Comparison of ENCODE assay signal across 23 cellular contexts in the genomic region with DNA sequence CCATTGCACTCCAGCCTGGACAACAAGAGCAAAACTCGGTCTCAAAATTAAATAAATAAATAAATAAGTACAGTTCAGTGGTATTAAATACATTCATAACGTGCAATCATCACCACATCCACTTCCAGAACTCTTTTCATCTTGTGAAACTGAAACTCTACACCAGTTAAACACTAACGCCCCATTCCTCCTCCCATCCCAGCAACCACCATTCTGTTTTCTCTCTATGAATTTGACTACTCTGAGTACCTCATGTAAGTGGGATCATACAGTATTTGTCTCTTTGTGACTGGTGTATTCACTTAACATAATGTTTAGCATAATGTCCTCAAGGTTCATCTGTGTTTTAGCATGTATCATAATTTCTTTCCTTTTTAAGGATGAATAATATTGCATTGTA. TPM values are rescaled to one million over a fixed set of nuclear protein-coding genes. Genes with fewer than 3 reads are reported as not detected.
DNase-seq lines count a peak whose midpoint lies in the region; ATAC-seq lines count a peak whose summit lies in the region.
"Had no signal": no experiment of that assay in that cellular context is flagged by ENCODE, and none has a peak within 500 bp of the region (broad histone marks: within the 10 kb centered on the region; RNA-seq: fewer than 3 reads in every experiment).

No MANE protein-coding gene starts in this region.

- no peak overlapping the region for H2AFZ ChIP-seq in GM23248

- H3K4me2 ChIP-seq in GM23248 (ENCODE audit: unreplicated experiment): no peak overlapping the region

- H3K36me3 ChIP-seq in GM23248 (ENCODE audit: low read depth): no peaks in the 10 kb centered on the region
- H3K36me3 ChIP-seq: Peyer's patch had no signal

- no peak overlapping the region for H3K27ac Mint-ChIP-seq in activated CD4-positive, alpha-beta T cell treated with anti-CD3 and anti-CD28 coated beads for 36 hours
- peak overlapping the region; percentile 55 for H3K27ac Mint-ChIP-seq in activated naive CD4-positive, alpha-beta T cell treated with anti-CD3 and anti-CD28 coated beads, Interleukin-2, amount 10 ng/mL, durations not matched to agents 7 days and 5 days
- H3K27ac Mint-ChIP-seq in activated naive CD4-positive, alpha-beta T cell treated with anti-CD3 and anti-CD28 coated beads for 36 hours: no peak overlapping the region
- no peak overlapping the region for H3K27ac Mint-ChIP-seq in activated T-helper 2 cell treated with anti-CD3 and anti-CD28 coated beads, Interferon-gamma antibody, Interleukin-2, Interleukin-4, amounts not matched to agents 10 μg/mL and 5 μg/mL and 100 μg/mL, durations not matched to agents 14 hours and 24 hours and 36 hours
- H3K27ac Mint-ChIP-seq: CD8-positive, alpha-beta memory T cell had no signal

- peak; percentile 77 for ATAC-seq in activated CD4-positive, alpha-beta T cell treated with anti-CD3 and anti-CD28 coated beads for 36 hours
- ATAC-seq in stimulated activated naive CD8-positive, alpha-beta T cell treated with anti-CD3 and anti-CD28 coated beads, Interleukin-15, Interleukin-2, amounts not matched to agents 100 U/mL and 50 U/mL, for 24 hours: peak; percentile 36

- no peak overlapping the region for H3K4me3 Mint-ChIP-seq in activated CD4-positive, alpha-beta T cell treated with anti-CD3 and anti-CD28 coated beads for 36 hours
- H3K4me3 Mint-ChIP-seq in activated naive CD4-positive, alpha-beta T cell treated with anti-CD3 and anti-CD28 coated beads, Interleukin-2, amount 10 ng/mL, durations not matched to agents 7 days and 5 days: no peak overlapping the region
- H3K4me3 Mint-ChIP-seq in activated naive CD4-positive, alpha-beta T cell treated with anti-CD3 and anti-CD28 coated beads for 36 hours: no peak overlapping the region
- no peak overlapping the region for H3K4me3 Mint-ChIP-seq in activated T-helper 2 cell treated with anti-CD3 and anti-CD28 coated beads, Interferon-gamma antibody, Interleukin-2, Interleukin-4, amounts not matched to agents 10 μg/mL and 5 μg/mL and 100 μg/mL, durations not matched to agents 14 hours and 24 hours and 36 hours (ENCODE audit: low read depth)
- H3K4me3 Mint-ChIP-seq: CD8-positive, alpha-beta memory T cell had no signal

- H3K9me2 ChIP-seq in GM23248 (ENCODE audit: insufficient read depth): no peaks in the 10 kb centered on the region

- no peak overlapping the region for H3K4me3 ChIP-seq in GM23248
- H3K4me3 ChIP-seq: Peyer's patch had no signal

- no peak overlapping the region for H3K27ac ChIP-seq in GM23248
- H3K27ac ChIP-seq: C4-2B, Peyer's patch had no signal

- H3F3A ChIP-seq in GM23248 (ENCODE audit: insufficient read depth): no peaks in the 10 kb centered on the region

- no peaks in the 10 kb centered on the region for H3K27me3 Mint-ChIP-seq in activated CD4-positive, alpha-beta T cell treated with anti-CD3 and anti-CD28 coated beads for 36 hours
- peaks cover 17% of the 10 kb centered on the region for H3K27me3 Mint-ChIP-seq in activated naive CD4-positive, alpha-beta T cell treated with anti-CD3 and anti-CD28 coated beads, Interleukin-2, amount 10 ng/mL, durations not matched to agents 7 days and 5 days
- no peaks in the 10 kb centered on the region for H3K27me3 Mint-ChIP-seq in activated naive CD4-positive, alpha-beta T cell treated with anti-CD3 and anti-CD28 coated beads for 36 hours (ENCODE audit: low read depth)
- peaks cover 12% of the 10 kb centered on the region for H3K27me3 Mint-ChIP-seq in activated T-helper 2 cell treated with anti-CD3 and anti-CD28 coated beads, Interferon-gamma antibody, Interleukin-2, Interleukin-4, amounts not matched to agents 10 μg/mL and 5 μg/mL and 100 μg/mL, durations not matched to agents 14 hours and 24 hours and 36 hours (ENCODE audit: low read depth)

- 33 to 39% methylated on average over 3 of the region's 3 CpGs for WGBS in GM23248 (ENCODE audit: low coverage in 1 of 2, low lambda C conversion rate in 2 of 2, missing lambda C conversion rate in 2 of 2), 2 experiments

- H3K27me3 ChIP-seq in GM23248 (replicated peaks; ENCODE audit: insufficient read depth): no peaks in the 10 kb centered on the region
- H3K27me3 ChIP-seq: Peyer's patch had no signal

- no peaks in the 10 kb centered on the region for H4K20me1 ChIP-seq in GM23248 (ENCODE audit: insufficient read depth)

- in situ Hi-C loops in GM23248 (cut with MboI): no loop called here

- CTCF ChIA-PET in activated CD4-positive, alpha-beta T cell treated with anti-CD3 and anti-CD28 coated beads for 36 hours (lab: Charles Lee): interaction anchor here (0.7 kb wide), 1 partner anchor 68 kb away, joined by 4 read pairs; no protein-coding TSS in a partner anchor
- CTCF ChIA-PET in activated naive CD4-positive, alpha-beta T cell treated with anti-CD3 and anti-CD28 coated beads, Interleukin-2, amount 10 ng/mL, durations not matched to agents 7 days and 5 days (lab: Charles Lee): no interaction called here
- CTCF ChIA-PET in activated naive CD4-positive, alpha-beta T cell treated with anti-CD3 and anti-CD28 coated beads for 36 hours (lab: Charles Lee): interaction anchor here (0.6 kb wide), 1 partner anchor 121 kb away, joined by 3 read pairs; no protein-coding TSS in a partner anchor

- H3K4me1 Mint-ChIP-seq in activated CD4-positive, alpha-beta T cell treated with anti-CD3 and anti-CD28 coated beads for 36 hours: peaks cover 9% of the 10 kb centered on the region
- peaks cover 31% of the 10 kb centered on the region for H3K4me1 Mint-ChIP-seq in activated naive CD4-positive, alpha-beta T cell treated with anti-CD3 and anti-CD28 coated beads, Interleukin-2, amount 10 ng/mL, durations not matched to agents 7 days and 5 days
- peaks cover 7% of the 10 kb centered on the region for H3K4me1 Mint-ChIP-seq in activated naive CD4-positive, alpha-beta T cell treated with anti-CD3 and anti-CD28 coated beads for 36 hours (ENCODE audit: low read depth)
- peaks cover 10% of the 10 kb centered on the region for H3K4me1 Mint-ChIP-seq in activated T-helper 2 cell treated with anti-CD3 and anti-CD28 coated beads, Interferon-gamma antibody, Interleukin-2, Interleukin-4, amounts not matched to agents 10 μg/mL and 5 μg/mL and 100 μg/mL, durations not matched to agents 14 hours and 24 hours and 36 hours (ENCODE audit: low read depth)

- H3K4me1 ChIP-seq in GM23248 (ENCODE audit: insufficient read depth): no peaks in the 10 kb centered on the region

- DNase-seq in activated CD4-positive, alpha-beta T cell treated with anti-CD3 and anti-CD28 coated beads for 36 hours: no peak
- DNase-seq in activated CD4-positive, alpha-beta T cell treated with anti-CD3 and anti-CD28 coated beads, Interleukin-2, amount 50 U/mL, for 4 hours: no peak
- peak; percentile 64 for DNase-seq in activated naive CD4-positive, alpha-beta T cell treated with anti-CD3 and anti-CD28 coated beads, Interleukin-2, amount 10 ng/mL, durations not matched to agents 7 days and 5 days
- no peak for DNase-seq in activated naive CD4-positive, alpha-beta T cell treated with anti-CD3 and anti-CD28 coated beads for 36 hours
- DNase-seq in activated T-helper 2 cell treated with anti-CD3 and anti-CD28 coated beads, Interferon-gamma antibody, Interleukin-2, Interleukin-4, amounts not matched to agents 10 μg/mL and 5 μg/mL and 100 μg/mL, durations not matched to agents 14 hours and 24 hours and 36 hours (ENCODE audit: low spot score): peak; percentile 32
- no peak for DNase-seq in stimulated activated naive CD8-positive, alpha-beta T cell treated with anti-CD3 and anti-CD28 coated beads, Interleukin-15, Interleukin-2, amounts not matched to agents 100 U/mL and 50 U/mL, for 24 hours
- DNase-seq in glomerular visceral epithelial cell (ENCODE audit: extremely low spot score): no peak
- DNase-seq in GM23248: no peak
- DNase-seq: Calu3; CD8-positive, alpha-beta memory T cell; DMS153; GOT3; HCEC 1CT; KBM-7; NCI-H1092 treated with DMSO at 0.1 percent for 48 hours; NCI-H1436 treated with DMSO at 0.1 percent for 48 hours; NCI-H1930; NCI-H446; NCI-H526; Peyer's patch had no signal

- intact Hi-C loops in activated CD4-positive, alpha-beta T cell treated with anti-CD3 and anti-CD28 coated beads for 36 hours (cut with DNase I, micrococcal nuclease): no loop called here
- intact Hi-C loops in activated naive CD4-positive, alpha-beta T cell treated with anti-CD3 and anti-CD28 coated beads for 36 hours (cut with micrococcal nuclease): no loop called here
- intact Hi-C loops in activated T-helper 2 cell treated with anti-CD3 and anti-CD28 coated beads, Interferon-gamma antibody, Interleukin-2, Interleukin-4, amounts not matched to agents 10 μg/mL and 5 μg/mL and 100 μg/mL, durations not matched to agents 14 hours and 24 hours and 36 hours (cut with micrococcal nuclease): no loop called here

- POLR2A ChIA-PET in activated CD4-positive, alpha-beta T cell treated with anti-CD3 and anti-CD28 coated beads for 36 hours (lab: Charles Lee): no interaction called here

- H3K9ac ChIP-seq in GM23248: no peak overlapping the region

- no peaks in the 10 kb centered on the region for H3K9me3 ChIP-seq in GM23248 (ENCODE audit: low read depth)
- H3K9me3 ChIP-seq: Peyer's patch had no signal

- H3K79me2 ChIP-seq in GM23248 (ENCODE audit: insufficient read depth): no peaks in the 10 kb centered on the region

- no peaks in the 10 kb centered on the region for H3K36me3 Mint-ChIP-seq in activated CD4-positive, alpha-beta T cell treated with anti-CD3 and anti-CD28 coated beads for 36 hours (ENCODE audit: low read depth)
- H3K36me3 Mint-ChIP-seq in activated naive CD4-positive, alpha-beta T cell treated with anti-CD3 and anti-CD28 coated beads, Interleukin-2, amount 10 ng/mL, durations not matched to agents 7 days and 5 days: no peaks in the 10 kb centered on the region
- H3K36me3 Mint-ChIP-seq in activated naive CD4-positive, alpha-beta T cell treated with anti-CD3 and anti-CD28 coated beads for 36 hours (ENCODE audit: low read depth): no peaks in the 10 kb centered on the region
- H3K36me3 Mint-ChIP-seq in activated T-helper 2 cell treated with anti-CD3 and anti-CD28 coated beads, Interferon-gamma antibody, Interleukin-2, Interleukin-4, amounts not matched to agents 10 μg/mL and 5 μg/mL and 100 μg/mL, durations not matched to agents 14 hours and 24 hours and 36 hours (ENCODE audit: low read depth): no peaks in the 10 kb centered on the region
- H3K36me3 Mint-ChIP-seq: CD8-positive, alpha-beta memory T cell had no signal

- H3K9me3 Mint-ChIP-seq in activated CD4-positive, alpha-beta T cell treated with anti-CD3 and anti-CD28 coated beads for 36 hours (ENCODE audit: low read depth): no peaks in the 10 kb centered on the region
- H3K9me3 Mint-ChIP-seq in activated naive CD4-positive, alpha-beta T cell treated with anti-CD3 and anti-CD28 coated beads, Interleukin-2, amount 10 ng/mL, durations not matched to agents 7 days and 5 days: peaks cover 3% of the 10 kb centered on the region
- H3K9me3 Mint-ChIP-seq in activated naive CD4-positive, alpha-beta T cell treated with anti-CD3 and anti-CD28 coated beads for 36 hours: no peaks in the 10 kb centered on the region
- H3K9me3 Mint-ChIP-seq in activated T-helper 2 cell treated with anti-CD3 and anti-CD28 coated beads, Interferon-gamma antibody, Interleukin-2, Interleukin-4, amounts not matched to agents 10 μg/mL and 5 μg/mL and 100 μg/mL, durations not matched to agents 14 hours and 24 hours and 36 hours: no peaks in the 10 kb centered on the region
- H3K9me3 Mint-ChIP-seq: CD8-positive, alpha-beta memory T cell had no signal

RNA-seq across cellular contexts. Expression of a gene that starts 29.1 kb away (rescaled TPM):
- total RNA-seq in activated CD4-positive, alpha-beta T cell treated with anti-CD3 and anti-CD28 coated beads for 36 hours: 10 to 100 TPM in 1 of 2 experiments, 1 to 10 TPM in 1; 9.0 to 11.0 TPM
- total RNA-seq in activated naive CD4-positive, alpha-beta T cell treated with anti-CD3 and anti-CD28 coated beads for 36 hours: 10 to 100 TPM in 1 of 2 experiments, 1 to 10 TPM in 1; 9.1 to 10.7 TPM
- 1.1 and 1.5 TPM in 2 replicates for total RNA-seq in activated T-helper 2 cell treated with anti-CD3 and anti-CD28 coated beads, Interferon-gamma antibody, Interleukin-2, Interleukin-4, amounts not matched to agents 10 μg/mL and 5 μg/mL and 100 μg/mL, durations not matched to agents 14 hours and 24 hours and 36 hours
- total RNA-seq in GM23248 (2014; rRNA removed; shearing (Covaris generic)): not detected in 2 replicates
- not detected in 2 replicates for polyA plus RNA-seq in GM23248 (2016; fragmentation: Nextera tagmentation; extraction: Ambion mirVana)
- total RNA-seq: A172, Calu3, HT1080 had no signal

Comparison
In these comparisons a context has a peak if more than half of its experiments do, and no peak if none do; other contexts are left out.
1. DNase-seq: peak in activated naive CD4-positive, alpha-beta T cell treated with anti-CD3 and anti-CD28 coated beads, Interleukin-2, amount 10 ng/mL, durations not matched to agents 7 days and 5 days (single experiment) and activated T-helper 2 cell treated with anti-CD3 and anti-CD28 coated beads, Interferon-gamma antibody, Interleukin-2, Interleukin-4, amounts not matched to agents 10 μg/mL and 5 μg/mL and 100 μg/mL, durations not matched to agents 14 hours and 24 hours and 36 hours (single experiment); none in activated CD4-positive, alpha-beta T cell treated with anti-CD3 and anti-CD28 coated beads for 36 hours (single experiment), activated CD4-positive, alpha-beta T cell treated with anti-CD3 and anti-CD28 coated beads, Interleukin-2, amount 50 U/mL, for 4 hours (0 of 2), activated naive CD4-positive, alpha-beta T cell treated with anti-CD3 and anti-CD28 coated beads for 36 hours (single experiment), stimulated activated naive CD8-positive, alpha-beta T cell treated with anti-CD3 and anti-CD28 coated beads, Interleukin-15, Interleukin-2, amounts not matched to agents 100 U/mL and 50 U/mL, for 24 hours (single experiment), glomerular visceral epithelial cell (single experiment) and GM23248 (single experiment).